Comparison of ENCODE assay signal across 8 cellular contexts in genomic region chrX:150635952-150636351, GRCh38. TPM values are rescaled to one million over a fixed set of nuclear protein-coding genes. Genes with fewer than 3 reads are reported as not detected.
A peak's percentile ranks its signal among the peaks of the same experiment; 100 is the strongest.
DNase-seq lines count a peak whose midpoint lies in the region; ATAC-seq, FAIRE-seq and TF ChIP-seq lines count a peak whose summit lies in the region.

No MANE protein-coding gene starts in this region.

- peak; percentile 63 to 88 for ATAC-seq in natural killer cell treated with Interleukin-12 subunit alpha and Interleukin-12 subunit beta and Interleukin-15 and Interleukin-18, amount 100 ng/mL, for 72 hours
- ATAC-seq in natural killer cell (no peak), HG03354 (IDR thresholded peaks at IDR 0.05; ENCODE audit: poor library complexity, severe bottlenecking, unreplicated experiment) (peak; percentile 87), GM19328 (IDR thresholded peaks at IDR 0.05; ENCODE audit: unreplicated experiment) (no peak)

- no peaks in the 10 kb centered on the region for H3K9me3 Mint-ChIP-seq in natural killer cell treated with Interleukin-12 subunit alpha and Interleukin-12 subunit beta and Interleukin-15 and Interleukin-18, amount 100 ng/mL, for 72 hours
- H3K9me3 Mint-ChIP-seq in natural killer cell: no peaks in the 10 kb centered on the region

- FAIRE-seq in bronchial epithelial cell (lab: Jason Lieb, UNC) (no peak), urothelium cell line (lab: Jason Lieb, UNC) (no peak)

- H3K4me1 Mint-ChIP-seq in natural killer cell treated with Interleukin-12 subunit alpha and Interleukin-12 subunit beta and Interleukin-15 and Interleukin-18, amount 100 ng/mL, for 72 hours (ENCODE audit: low read depth in 2 of 2): peaks cover 2 to 6% of the 10 kb centered on the region in 2 donors
- H3K4me1 Mint-ChIP-seq in natural killer cell: no peaks in the 10 kb centered on the region

- TF ChIP-seq CTCF in natural killer cell (IDR thresholded peaks at IDR 0.05) (no peak), bronchial epithelial cell (IDR thresholded peaks at IDR 0.05; ENCODE audit: insufficient read depth, low read length, severe bottlenecking) (no peak)

- H3K4me3 ChIP-seq in bronchial epithelial cell (ENCODE audit: low read depth, low read length) (no peak overlapping the region), MG63 (no peak overlapping the region)

- H3K36me3 ChIP-seq in bronchial epithelial cell (ENCODE audit: control insufficient read depth, insufficient read depth, low read length): no peaks in the 10 kb centered on the region
- no peaks in the 10 kb centered on the region for H3K36me3 ChIP-seq in MG63

- intact Hi-C loops in natural killer cell (cut with micrococcal nuclease): no loop called here

- peak overlapping the region in 1 of 2 donors; percentile 50 for H3K27ac Mint-ChIP-seq in natural killer cell treated with Interleukin-12 subunit alpha and Interleukin-12 subunit beta and Interleukin-15 and Interleukin-18, amount 100 ng/mL, for 72 hours
- H3K27ac Mint-ChIP-seq in natural killer cell: no peak overlapping the region

- H3K27me3 Mint-ChIP-seq in natural killer cell treated with Interleukin-12 subunit alpha and Interleukin-12 subunit beta and Interleukin-15 and Interleukin-18, amount 100 ng/mL, for 72 hours: peaks cover 0 to 3% of the 10 kb centered on the region in 2 donors
- H3K27me3 Mint-ChIP-seq in natural killer cell (ENCODE audit: low read depth in 2 of 2): no peaks in the 10 kb centered on the region

- H3K27me3 ChIP-seq in bronchial epithelial cell (ENCODE audit: control insufficient read depth, insufficient read depth, low read length): no peaks in the 10 kb centered on the region
- H3K27me3 ChIP-seq in MG63: no peaks in the 10 kb centered on the region

- H3K36me3 Mint-ChIP-seq in natural killer cell treated with Interleukin-12 subunit alpha and Interleukin-12 subunit beta and Interleukin-15 and Interleukin-18, amount 100 ng/mL, for 72 hours: no peaks in the 10 kb centered on the region
- H3K36me3 Mint-ChIP-seq in natural killer cell: no peaks in the 10 kb centered on the region

- no peak for DNase-seq in natural killer cell treated with Interleukin-12 subunit alpha and Interleukin-12 subunit beta and Interleukin-15 and Interleukin-18, amount 100 ng/mL, for 72 hours (ENCODE audit: low spot score)
- no peak for DNase-seq in natural killer cell
- peak; percentile 89 for DNase-seq in bronchial epithelial cell (ENCODE audit: low read depth)
- DNase-seq in urothelium cell line (ENCODE audit: low spot score): peak; percentile 17
- DNase-seq in MG63: no peak
- no peak for DNase-seq in NCI-H524 treated with DMSO at 0.1 percent for 48 hours (lab: John Stamatoyannopoulos, UW)

- peak overlapping the region; percentile 7 for H3K4me3 Mint-ChIP-seq in natural killer cell treated with Interleukin-12 subunit alpha and Interleukin-12 subunit beta and Interleukin-15 and Interleukin-18, amount 100 ng/mL, for 72 hours
- no peak overlapping the region for H3K4me3 Mint-ChIP-seq in natural killer cell

- no peaks in the 10 kb centered on the region for H3K9me3 ChIP-seq in MG63

RNA-seq across cellular contexts. Expression of gene MTMR1, which starts 57.2 kb away (rescaled TPM):
- total RNA-seq in natural killer cell treated with Interleukin-12 subunit alpha and Interleukin-12 subunit beta and Interleukin-15 and Interleukin-18, amount 100 ng/mL, for 72 hours: 10 to 100 TPM; 32.1 to 37.1 TPM
- total RNA-seq in natural killer cell: 10 to 100 TPM; 43.0 to 45.1 (median 43.1) TPM
- 14.0 and 15.2 TPM in 2 replicates for total RNA-seq in bronchial epithelial cell
- total RNA-seq in MG63 (2014; rRNA removed; shearing (Covaris generic); ENCODE audit: low replicate concordance): 2.9 and 6.0 TPM in 2 replicates

Comparison
In these comparisons a context has a peak if more than half of its experiments do, and no peak if none do; other contexts are left out.
1. ATAC-seq: peak in natural killer cell treated with Interleukin-12 subunit alpha and Interleukin-12 subunit beta and Interleukin-15 and Interleukin-18, amount 100 ng/mL, for 72 hours (2 of 2) and HG03354 (single experiment); none in natural killer cell (0 of 3) and GM19328 (single experiment).
2. DNase-seq: peak in bronchial epithelial cell (single experiment) and urothelium cell line (single experiment); none in natural killer cell treated with Interleukin-12 subunit alpha and Interleukin-12 subunit beta and Interleukin-15 and Interleukin-18, amount 100 ng/mL, for 72 hours (single experiment), natural killer cell (single experiment), MG63 (single experiment) and NCI-H524 treated with DMSO at 0.1 percent for 48 hours (single experiment).